In the genomic region with DNA sequence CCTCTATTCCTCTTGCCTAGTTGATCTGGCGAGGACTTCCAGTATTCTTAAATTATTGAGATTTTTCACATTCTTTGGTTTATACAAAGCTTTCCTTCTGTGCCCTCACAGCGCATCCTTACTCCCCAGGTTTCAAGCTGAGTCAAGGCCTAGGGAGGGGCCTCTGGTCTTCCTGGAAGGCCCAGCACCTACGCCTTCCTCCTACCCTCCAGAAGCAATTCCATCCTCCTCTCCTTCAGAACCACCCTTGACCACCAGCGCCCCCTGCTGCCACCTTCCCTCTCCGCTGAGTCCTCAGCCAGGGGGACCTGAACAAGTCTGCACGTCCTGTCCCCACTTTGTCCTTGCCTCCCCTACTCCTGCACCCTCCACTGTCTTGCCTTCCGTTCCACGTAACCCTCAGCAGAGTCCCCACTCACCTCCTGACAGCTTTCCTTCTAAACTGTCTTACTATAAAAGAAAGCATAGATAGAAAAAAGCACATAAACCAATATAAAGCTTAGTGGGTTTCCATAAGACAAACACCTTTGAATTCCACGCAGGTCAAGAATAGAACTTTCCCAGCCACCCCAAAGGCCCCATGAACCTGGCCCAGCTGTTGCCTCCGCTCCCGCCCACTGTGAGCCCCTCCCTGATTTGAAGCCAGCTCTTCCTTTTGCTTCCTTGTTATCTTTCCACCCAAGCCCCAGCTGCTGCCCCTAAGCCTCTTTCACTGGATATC, we compare ENCODE assay signal across 1 cellular context.
TF ChIP-seq lines count a peak whose summit lies in the region.

No MANE protein-coding gene starts in this region.

TF ChIP-seq in HCT116, 20 proteins besides CTCF, POLR2A, EP300 and RAD21 (continued from another document):
- TF ChIP-seq, protein P1, sequence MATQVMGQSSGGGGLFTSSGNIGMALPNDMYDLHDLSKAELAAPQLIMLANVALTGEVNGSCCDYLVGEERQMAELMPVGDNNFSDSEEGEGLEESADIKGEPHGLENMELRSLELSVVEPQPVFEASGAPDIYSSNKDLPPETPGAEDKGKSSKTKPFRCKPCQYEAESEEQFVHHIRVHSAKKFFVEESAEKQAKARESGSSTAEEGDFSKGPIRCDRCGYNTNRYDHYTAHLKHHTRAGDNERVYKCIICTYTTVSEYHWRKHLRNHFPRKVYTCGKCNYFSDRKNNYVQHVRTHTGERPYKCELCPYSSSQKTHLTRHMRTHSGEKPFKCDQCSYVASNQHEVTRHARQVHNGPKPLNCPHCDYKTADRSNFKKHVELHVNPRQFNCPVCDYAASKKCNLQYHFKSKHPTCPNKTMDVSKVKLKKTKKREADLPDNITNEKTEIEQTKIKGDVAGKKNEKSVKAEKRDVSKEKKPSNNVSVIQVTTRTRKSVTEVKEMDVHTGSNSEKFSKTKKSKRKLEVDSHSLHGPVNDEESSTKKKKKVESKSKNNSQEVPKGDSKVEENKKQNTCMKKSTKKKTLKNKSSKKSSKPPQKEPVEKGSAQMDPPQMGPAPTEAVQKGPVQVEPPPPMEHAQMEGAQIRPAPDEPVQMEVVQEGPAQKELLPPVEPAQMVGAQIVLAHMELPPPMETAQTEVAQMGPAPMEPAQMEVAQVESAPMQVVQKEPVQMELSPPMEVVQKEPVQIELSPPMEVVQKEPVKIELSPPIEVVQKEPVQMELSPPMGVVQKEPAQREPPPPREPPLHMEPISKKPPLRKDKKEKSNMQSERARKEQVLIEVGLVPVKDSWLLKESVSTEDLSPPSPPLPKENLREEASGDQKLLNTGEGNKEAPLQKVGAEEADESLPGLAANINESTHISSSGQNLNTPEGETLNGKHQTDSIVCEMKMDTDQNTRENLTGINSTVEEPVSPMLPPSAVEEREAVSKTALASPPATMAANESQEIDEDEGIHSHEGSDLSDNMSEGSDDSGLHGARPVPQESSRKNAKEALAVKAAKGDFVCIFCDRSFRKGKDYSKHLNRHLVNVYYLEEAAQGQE (IDR thresholded peaks at IDR 0.05; ENCODE audit: low read depth), result no peak
- TF ChIP-seq FOSL1 (IDR thresholded peaks at IDR 0.05; ENCODE audit: low read depth) (no peak), TCF7L2 (IDR thresholded peaks at IDR 0.05; ENCODE audit: borderline replicate concordance, extremely low read depth, insufficient read depth, insufficient read length) (no peak), CBX3 (IDR thresholded peaks at IDR 0.05; ENCODE audit: low read depth) (no peak), ZNF274 (IDR thresholded peaks at IDR 0.05; ENCODE audit: low read depth, low read length) (no peak), CEBPB (IDR thresholded peaks at IDR 0.05; ENCODE audit: low read depth) (no peak), EGR1 (IDR thresholded peaks at IDR 0.05; ENCODE audit: low read depth) (no peak), ELF1 (IDR thresholded peaks at IDR 0.05; ENCODE audit: borderline replicate concordance, low read depth) (no peak), JUND (IDR thresholded peaks at IDR 0.05) (no peak)
- TF ChIP-seq, protein P2, sequence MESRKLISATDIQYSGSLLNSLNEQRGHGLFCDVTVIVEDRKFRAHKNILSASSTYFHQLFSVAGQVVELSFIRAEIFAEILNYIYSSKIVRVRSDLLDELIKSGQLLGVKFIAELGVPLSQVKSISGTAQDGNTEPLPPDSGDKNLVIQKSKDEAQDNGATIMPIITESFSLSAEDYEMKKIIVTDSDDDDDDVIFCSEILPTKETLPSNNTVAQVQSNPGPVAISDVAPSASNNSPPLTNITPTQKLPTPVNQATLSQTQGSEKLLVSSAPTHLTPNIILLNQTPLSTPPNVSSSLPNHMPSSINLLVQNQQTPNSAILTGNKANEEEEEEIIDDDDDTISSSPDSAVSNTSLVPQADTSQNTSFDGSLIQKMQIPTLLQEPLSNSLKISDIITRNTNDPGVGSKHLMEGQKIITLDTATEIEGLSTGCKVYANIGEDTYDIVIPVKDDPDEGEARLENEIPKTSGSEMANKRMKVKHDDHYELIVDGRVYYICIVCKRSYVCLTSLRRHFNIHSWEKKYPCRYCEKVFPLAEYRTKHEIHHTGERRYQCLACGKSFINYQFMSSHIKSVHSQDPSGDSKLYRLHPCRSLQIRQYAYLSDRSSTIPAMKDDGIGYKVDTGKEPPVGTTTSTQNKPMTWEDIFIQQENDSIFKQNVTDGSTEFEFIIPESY (IDR thresholded peaks at IDR 0.05; ENCODE audit: extremely low read depth, insufficient replicate concordance, low read length), result no peak
- TF ChIP-seq, protein P3, sequence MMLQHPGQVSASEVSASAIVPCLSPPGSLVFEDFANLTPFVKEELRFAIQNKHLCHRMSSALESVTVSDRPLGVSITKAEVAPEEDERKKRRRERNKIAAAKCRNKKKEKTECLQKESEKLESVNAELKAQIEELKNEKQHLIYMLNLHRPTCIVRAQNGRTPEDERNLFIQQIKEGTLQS (IDR thresholded peaks at IDR 0.05), result no peak
TF ChIP-seq in HCT116: peak in this region for 0.
